1 cellular context compared by ENCODE assay signal in the genomic region with DNA sequence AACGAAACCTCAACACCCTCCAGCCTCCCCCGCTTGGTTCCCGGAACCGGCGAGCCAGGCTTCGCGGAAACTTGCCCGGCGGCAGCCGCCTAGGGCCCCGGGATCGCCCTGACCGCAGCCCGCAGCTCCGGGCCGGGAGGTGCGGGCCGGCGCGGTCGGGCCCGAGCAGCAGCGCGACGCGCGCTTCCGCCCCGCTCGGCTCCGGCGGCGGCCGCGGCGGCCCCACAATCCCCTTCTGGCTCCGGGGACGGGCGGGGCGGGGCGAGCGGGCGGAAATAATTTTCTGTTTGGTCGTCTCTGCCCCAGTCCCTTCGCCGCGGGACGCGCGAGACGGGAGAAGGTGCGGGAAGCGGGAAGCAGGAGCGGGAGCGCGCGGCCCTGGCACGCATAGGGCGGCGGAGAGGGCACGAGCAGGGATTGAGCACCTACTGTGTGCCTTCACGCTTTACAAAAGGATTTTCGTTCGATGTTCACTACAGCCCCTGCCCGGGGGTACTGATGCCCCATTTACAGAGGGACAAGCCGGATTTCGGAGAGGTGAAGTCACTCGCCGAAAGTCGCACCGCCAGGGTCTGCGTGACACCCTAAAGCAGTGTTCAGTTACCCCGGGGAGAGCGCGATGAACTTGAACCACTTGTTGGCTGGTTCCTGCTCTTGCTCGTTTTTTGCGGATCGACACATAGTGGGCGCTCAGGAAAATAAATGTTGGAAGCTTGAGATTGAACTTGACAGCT.
A peak's percentile ranks its signal among the peaks of the same experiment; 100 is the strongest.
TF ChIP-seq lines count a peak whose summit lies in the region.

No MANE protein-coding gene starts in this region.

TF ChIP-seq in GM12878, 131 proteins besides CTCF, POLR2A, EP300 and RAD21 (continued from another document and continues in another):
- TF ChIP-seq, protein P1, sequence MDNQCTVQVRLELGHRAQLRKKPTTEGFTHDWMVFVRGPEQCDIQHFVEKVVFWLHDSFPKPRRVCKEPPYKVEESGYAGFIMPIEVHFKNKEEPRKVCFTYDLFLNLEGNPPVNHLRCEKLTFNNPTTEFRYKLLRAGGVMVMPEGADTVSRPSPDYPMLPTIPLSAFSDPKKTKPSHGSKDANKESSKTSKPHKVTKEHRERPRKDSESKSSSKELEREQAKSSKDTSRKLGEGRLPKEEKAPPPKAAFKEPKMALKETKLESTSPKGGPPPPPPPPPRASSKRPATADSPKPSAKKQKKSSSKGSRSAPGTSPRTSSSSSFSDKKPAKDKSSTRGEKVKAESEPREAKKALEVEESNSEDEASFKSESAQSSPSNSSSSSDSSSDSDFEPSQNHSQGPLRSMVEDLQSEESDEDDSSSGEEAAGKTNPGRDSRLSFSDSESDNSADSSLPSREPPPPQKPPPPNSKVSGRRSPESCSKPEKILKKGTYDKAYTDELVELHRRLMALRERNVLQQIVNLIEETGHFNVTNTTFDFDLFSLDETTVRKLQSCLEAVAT (IDR thresholded peaks at IDR 0.05) = no peak
- TF ChIP-seq RBBP5 (conservative IDR thresholded peaks at IDR 0.05) (no peak), TCF7 (IDR thresholded peaks at IDR 0.05; ENCODE audit: borderline replicate concordance) (no peak), DPF2 (IDR thresholded peaks at IDR 0.05) (peak; percentile 98), SP1 (IDR thresholded peaks at IDR 0.05; ENCODE audit: low read depth, low read length) (no peak), LARP7 (IDR thresholded peaks at IDR 0.05) (peak; percentile 84; the same call in 1 of the 2 replicates), RUNX3 (IDR thresholded peaks at IDR 0.05; ENCODE audit: low read length) (peak; percentile 53), FOS (IDR thresholded peaks at IDR 0.05; ENCODE audit: borderline replicate concordance, extremely low read depth, insufficient read length) (no peak), SIN3A (IDR thresholded peaks at IDR 0.05; ENCODE audit: low read depth, low read length) (peak; percentile 49; the same call in 1 of the 2 replicates), POLR2AphosphoS2 (IDR thresholded peaks at IDR 0.05; ENCODE audit: low read depth, low read length) (peak; percentile 94), HCFC1 (IDR thresholded peaks at IDR 0.05; ENCODE audit: low read length) (peak; percentile 39; the same call in 1 of the 2 replicates), BACH1 (IDR thresholded peaks at IDR 0.05; ENCODE audit: borderline replicate concordance) (peak; percentile 63; the same call in 1 of the 2 replicates), TCF3 (IDR thresholded peaks at IDR 0.05; ENCODE audit: borderline replicate concordance, insufficient read depth, low read depth, low read length) (no peak), RCOR1 (conservative IDR thresholded peaks at IDR 0.05; ENCODE audit: low read depth, low read length) (peak; percentile 41; the same call in 1 of the 2 replicates), SPI1 (IDR thresholded peaks at IDR 0.05; ENCODE audit: borderline replicate concordance, insufficient read depth, low read depth, low read length) (no peak; the same call in 1 of the 2 replicates), NR2C1 (IDR thresholded peaks at IDR 0.05) (peak; percentile 91), PML (IDR thresholded peaks at IDR 0.05; ENCODE audit: low read length) (no peak), CHD1 (IDR thresholded peaks at IDR 0.05; ENCODE audit: low read depth, low read length) (no peak), NFXL1 (IDR thresholded peaks at IDR 0.05; ENCODE audit: borderline replicate concordance) (no peak), JUND (IDR thresholded peaks at IDR 0.05; ENCODE audit: low read depth, low read length) (no peak), ZSCAN29 (IDR thresholded peaks at IDR 0.05) (0 out of 2 replicates have a peak, but pooled peaks have one; percentile 12), BHLHE40 (IDR thresholded peaks at IDR 0.05; ENCODE audit: borderline replicate concordance in 1 of 2, low read depth in 2 of 2, low read length in 1 of 2) (peak; percentile 22 to 78; a peak in 2 of 4 replicates), YY1 (IDR thresholded peaks at IDR 0.05; ENCODE audit: low read depth, low read length) (peak; percentile 50), IKZF1 (conservative IDR thresholded peaks at IDR 0.05) (peak; percentile 96), ATF7 (IDR thresholded peaks at IDR 0.05; ENCODE audit: low read depth) (no peak), POLR2AphosphoS5 (IDR thresholded peaks at IDR 0.05; ENCODE audit: low read length) (peak; percentile 74; the same call in 1 of the 2 replicates), MYC (IDR thresholded peaks at IDR 0.05; ENCODE audit: insufficient read depth, insufficient read length, insufficient replicate concordance, low read length, severe bottlenecking) (peak; percentile 42), SMARCA5 (IDR thresholded peaks at IDR 0.05) (peak; percentile 56), GABPA (IDR thresholded peaks at IDR 0.05; ENCODE audit: low read depth) (peak; percentile 27; the same call in 1 of the 2 replicates), CEBPB (IDR thresholded peaks at IDR 0.05; ENCODE audit: borderline replicate concordance in 1 of 2, low read depth in 2 of 2, low read length in 2 of 2) (no peak), NBN (IDR thresholded peaks at IDR 0.05) (no peak; the same call in 1 of the 2 replicates), EZH2 (IDR thresholded peaks at IDR 0.05; ENCODE audit: borderline replicate concordance, control insufficient read depth, low read depth, low read length) (no peak), TCF12 (IDR thresholded peaks at IDR 0.05; ENCODE audit: low read depth, low read length) (no peak), TAF1 (IDR thresholded peaks at IDR 0.05; ENCODE audit: borderline replicate concordance, low read depth, low read length) (0 out of 2 replicates have a peak, but pooled peaks have one; percentile 22), STAT1 (conservative IDR thresholded peaks at IDR 0.05) (no peak), BMI1 (IDR thresholded peaks at IDR 0.05; ENCODE audit: borderline replicate concordance) (no peak), IKZF2 (IDR thresholded peaks at IDR 0.05) (peak; percentile 88 to 89), CREB1 (IDR thresholded peaks at IDR 0.05; ENCODE audit: low read depth) (no peak), HDGF (IDR thresholded peaks at IDR 0.05) (no peak), ASH2L (IDR thresholded peaks at IDR 0.05; ENCODE audit: borderline replicate concordance, low read depth) (no peak), SREBF2 (IDR thresholded peaks at IDR 0.05; ENCODE audit: low read length) (no peak), ZNF24 (IDR thresholded peaks at IDR 0.05) (no peak), BRCA1 (IDR thresholded peaks at IDR 0.05; ENCODE audit: low read depth, low read length) (peak; percentile 58; the same call in 1 of the 2 replicates), SMAD5 (IDR thresholded peaks at IDR 0.05; ENCODE audit: low read depth) (peak; percentile 74), NR2C2 (IDR thresholded peaks at IDR 0.05; ENCODE audit: borderline replicate concordance, control insufficient read depth, insufficient read length, low read depth) (no peak), RB1 (IDR thresholded peaks at IDR 0.05; ENCODE audit: borderline replicate concordance) (peak; percentile 48; the same call in 1 of the 2 replicates), PAX8 (IDR thresholded peaks at IDR 0.05) (no peak)
- TF ChIP-seq, protein P2, sequence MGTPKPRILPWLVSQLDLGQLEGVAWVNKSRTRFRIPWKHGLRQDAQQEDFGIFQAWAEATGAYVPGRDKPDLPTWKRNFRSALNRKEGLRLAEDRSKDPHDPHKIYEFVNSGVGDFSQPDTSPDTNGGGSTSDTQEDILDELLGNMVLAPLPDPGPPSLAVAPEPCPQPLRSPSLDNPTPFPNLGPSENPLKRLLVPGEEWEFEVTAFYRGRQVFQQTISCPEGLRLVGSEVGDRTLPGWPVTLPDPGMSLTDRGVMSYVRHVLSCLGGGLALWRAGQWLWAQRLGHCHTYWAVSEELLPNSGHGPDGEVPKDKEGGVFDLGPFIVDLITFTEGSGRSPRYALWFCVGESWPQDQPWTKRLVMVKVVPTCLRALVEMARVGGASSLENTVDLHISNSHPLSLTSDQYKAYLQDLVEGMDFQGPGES (IDR thresholded peaks at IDR 0.05) = no peak
- TF ChIP-seq, protein P3, sequence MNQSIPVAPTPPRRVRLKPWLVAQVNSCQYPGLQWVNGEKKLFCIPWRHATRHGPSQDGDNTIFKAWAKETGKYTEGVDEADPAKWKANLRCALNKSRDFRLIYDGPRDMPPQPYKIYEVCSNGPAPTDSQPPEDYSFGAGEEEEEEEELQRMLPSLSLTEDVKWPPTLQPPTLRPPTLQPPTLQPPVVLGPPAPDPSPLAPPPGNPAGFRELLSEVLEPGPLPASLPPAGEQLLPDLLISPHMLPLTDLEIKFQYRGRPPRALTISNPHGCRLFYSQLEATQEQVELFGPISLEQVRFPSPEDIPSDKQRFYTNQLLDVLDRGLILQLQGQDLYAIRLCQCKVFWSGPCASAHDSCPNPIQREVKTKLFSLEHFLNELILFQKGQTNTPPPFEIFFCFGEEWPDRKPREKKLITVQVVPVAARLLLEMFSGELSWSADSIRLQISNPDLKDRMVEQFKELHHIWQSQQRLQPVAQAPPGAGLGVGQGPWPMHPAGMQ (IDR thresholded peaks at IDR 0.05; ENCODE audit: borderline replicate concordance) = no peak
- TF ChIP-seq, protein P4, sequence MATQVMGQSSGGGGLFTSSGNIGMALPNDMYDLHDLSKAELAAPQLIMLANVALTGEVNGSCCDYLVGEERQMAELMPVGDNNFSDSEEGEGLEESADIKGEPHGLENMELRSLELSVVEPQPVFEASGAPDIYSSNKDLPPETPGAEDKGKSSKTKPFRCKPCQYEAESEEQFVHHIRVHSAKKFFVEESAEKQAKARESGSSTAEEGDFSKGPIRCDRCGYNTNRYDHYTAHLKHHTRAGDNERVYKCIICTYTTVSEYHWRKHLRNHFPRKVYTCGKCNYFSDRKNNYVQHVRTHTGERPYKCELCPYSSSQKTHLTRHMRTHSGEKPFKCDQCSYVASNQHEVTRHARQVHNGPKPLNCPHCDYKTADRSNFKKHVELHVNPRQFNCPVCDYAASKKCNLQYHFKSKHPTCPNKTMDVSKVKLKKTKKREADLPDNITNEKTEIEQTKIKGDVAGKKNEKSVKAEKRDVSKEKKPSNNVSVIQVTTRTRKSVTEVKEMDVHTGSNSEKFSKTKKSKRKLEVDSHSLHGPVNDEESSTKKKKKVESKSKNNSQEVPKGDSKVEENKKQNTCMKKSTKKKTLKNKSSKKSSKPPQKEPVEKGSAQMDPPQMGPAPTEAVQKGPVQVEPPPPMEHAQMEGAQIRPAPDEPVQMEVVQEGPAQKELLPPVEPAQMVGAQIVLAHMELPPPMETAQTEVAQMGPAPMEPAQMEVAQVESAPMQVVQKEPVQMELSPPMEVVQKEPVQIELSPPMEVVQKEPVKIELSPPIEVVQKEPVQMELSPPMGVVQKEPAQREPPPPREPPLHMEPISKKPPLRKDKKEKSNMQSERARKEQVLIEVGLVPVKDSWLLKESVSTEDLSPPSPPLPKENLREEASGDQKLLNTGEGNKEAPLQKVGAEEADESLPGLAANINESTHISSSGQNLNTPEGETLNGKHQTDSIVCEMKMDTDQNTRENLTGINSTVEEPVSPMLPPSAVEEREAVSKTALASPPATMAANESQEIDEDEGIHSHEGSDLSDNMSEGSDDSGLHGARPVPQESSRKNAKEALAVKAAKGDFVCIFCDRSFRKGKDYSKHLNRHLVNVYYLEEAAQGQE (IDR thresholded peaks at IDR 0.05; ENCODE audit: low read depth, low read length) = no peak
- TF ChIP-seq, protein P5, sequence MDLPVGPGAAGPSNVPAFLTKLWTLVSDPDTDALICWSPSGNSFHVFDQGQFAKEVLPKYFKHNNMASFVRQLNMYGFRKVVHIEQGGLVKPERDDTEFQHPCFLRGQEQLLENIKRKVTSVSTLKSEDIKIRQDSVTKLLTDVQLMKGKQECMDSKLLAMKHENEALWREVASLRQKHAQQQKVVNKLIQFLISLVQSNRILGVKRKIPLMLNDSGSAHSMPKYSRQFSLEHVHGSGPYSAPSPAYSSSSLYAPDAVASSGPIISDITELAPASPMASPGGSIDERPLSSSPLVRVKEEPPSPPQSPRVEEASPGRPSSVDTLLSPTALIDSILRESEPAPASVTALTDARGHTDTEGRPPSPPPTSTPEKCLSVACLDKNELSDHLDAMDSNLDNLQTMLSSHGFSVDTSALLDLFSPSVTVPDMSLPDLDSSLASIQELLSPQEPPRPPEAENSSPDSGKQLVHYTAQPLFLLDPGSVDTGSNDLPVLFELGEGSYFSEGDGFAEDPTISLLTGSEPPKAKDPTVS (IDR thresholded peaks at IDR 0.05; ENCODE audit: low read depth, low read length) = no peak
- TF ChIP-seq, protein P6, sequence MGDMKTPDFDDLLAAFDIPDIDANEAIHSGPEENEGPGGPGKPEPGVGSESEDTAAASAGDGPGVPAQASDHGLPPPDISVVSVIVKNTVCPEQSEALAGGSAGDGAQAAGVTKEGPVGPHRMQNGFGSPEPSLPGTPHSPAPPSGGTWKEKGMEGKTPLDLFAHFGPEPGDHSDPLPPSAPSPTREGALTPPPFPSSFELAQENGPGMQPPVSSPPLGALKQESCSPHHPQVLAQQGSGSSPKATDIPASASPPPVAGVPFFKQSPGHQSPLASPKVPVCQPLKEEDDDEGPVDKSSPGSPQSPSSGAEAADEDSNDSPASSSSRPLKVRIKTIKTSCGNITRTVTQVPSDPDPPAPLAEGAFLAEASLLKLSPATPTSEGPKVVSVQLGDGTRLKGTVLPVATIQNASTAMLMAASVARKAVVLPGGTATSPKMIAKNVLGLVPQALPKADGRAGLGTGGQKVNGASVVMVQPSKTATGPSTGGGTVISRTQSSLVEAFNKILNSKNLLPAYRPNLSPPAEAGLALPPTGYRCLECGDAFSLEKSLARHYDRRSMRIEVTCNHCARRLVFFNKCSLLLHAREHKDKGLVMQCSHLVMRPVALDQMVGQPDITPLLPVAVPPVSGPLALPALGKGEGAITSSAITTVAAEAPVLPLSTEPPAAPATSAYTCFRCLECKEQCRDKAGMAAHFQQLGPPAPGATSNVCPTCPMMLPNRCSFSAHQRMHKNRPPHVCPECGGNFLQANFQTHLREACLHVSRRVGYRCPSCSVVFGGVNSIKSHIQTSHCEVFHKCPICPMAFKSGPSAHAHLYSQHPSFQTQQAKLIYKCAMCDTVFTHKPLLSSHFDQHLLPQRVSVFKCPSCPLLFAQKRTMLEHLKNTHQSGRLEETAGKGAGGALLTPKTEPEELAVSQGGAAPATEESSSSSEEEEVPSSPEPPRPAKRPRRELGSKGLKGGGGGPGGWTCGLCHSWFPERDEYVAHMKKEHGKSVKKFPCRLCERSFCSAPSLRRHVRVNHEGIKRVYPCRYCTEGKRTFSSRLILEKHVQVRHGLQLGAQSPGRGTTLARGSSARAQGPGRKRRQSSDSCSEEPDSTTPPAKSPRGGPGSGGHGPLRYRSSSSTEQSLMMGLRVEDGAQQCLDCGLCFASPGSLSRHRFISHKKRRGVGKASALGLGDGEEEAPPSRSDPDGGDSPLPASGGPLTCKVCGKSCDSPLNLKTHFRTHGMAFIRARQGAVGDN (IDR thresholded peaks at IDR 0.05) = peak; percentile 80; the same call in 1 of the 2 replicates
- TF ChIP-seq, protein P7, sequence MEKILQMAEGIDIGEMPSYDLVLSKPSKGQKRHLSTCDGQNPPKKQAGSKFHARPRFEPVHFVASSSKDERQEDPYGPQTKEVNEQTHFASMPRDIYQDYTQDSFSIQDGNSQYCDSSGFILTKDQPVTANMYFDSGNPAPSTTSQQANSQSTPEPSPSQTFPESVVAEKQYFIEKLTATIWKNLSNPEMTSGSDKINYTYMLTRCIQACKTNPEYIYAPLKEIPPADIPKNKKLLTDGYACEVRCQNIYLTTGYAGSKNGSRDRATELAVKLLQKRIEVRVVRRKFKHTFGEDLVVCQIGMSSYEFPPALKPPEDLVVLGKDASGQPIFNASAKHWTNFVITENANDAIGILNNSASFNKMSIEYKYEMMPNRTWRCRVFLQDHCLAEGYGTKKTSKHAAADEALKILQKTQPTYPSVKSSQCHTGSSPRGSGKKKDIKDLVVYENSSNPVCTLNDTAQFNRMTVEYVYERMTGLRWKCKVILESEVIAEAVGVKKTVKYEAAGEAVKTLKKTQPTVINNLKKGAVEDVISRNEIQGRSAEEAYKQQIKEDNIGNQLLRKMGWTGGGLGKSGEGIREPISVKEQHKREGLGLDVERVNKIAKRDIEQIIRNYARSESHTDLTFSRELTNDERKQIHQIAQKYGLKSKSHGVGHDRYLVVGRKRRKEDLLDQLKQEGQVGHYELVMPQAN (conservative IDR thresholded peaks at IDR 0.05) = peak; percentile 65
